Comparison of ENCODE assay signal across 23 cellular contexts in the genomic region with DNA sequence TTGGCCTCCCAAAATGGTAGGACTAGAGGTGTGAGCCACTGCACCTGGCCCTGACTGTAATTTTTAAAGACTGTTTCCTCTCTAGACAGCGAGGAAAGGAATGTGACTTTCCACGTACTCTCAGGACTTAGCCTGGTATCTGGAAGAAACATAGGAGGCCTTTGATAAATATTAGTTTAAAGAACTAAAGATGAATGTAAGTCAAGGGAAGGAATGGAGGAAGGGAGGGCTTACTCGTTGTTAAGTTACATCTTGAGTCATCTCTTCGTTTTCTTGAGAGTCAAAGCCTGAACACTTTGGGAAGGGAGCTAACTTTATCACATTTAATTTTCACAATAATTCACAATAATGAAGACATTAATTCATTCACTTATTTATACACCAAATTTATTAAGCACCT. TPM values are rescaled to one million over a fixed set of nuclear protein-coding genes. Genes with fewer than 3 reads are reported as not detected.
"Had no signal": no experiment of that assay in that cellular context is flagged by ENCODE, and none has a peak within 500 bp of the region (broad histone marks: within the 10 kb centered on the region; RNA-seq: fewer than 3 reads in every experiment).

No MANE protein-coding gene starts in this region.

- H3K4me1 Mint-ChIP-seq: naive thymus-derived CD4-positive, alpha-beta T cell; neural crest cell; stimulated activated effector memory CD8-positive, alpha-beta T cell treated with anti-CD3 and anti-CD28 coated beads, Interleukin-12 subunit alpha, Interleukin-12 subunit beta, amount 100 ng/mL, for 72 hours had no signal

- FAIRE-seq: islet of Langerhans, pancreas had no signal

- H3K36me3 ChIP-seq: colonic mucosa, pancreas, tibial artery, upper lobe of right lung, vagina had no signal

- DNase-seq: dermis blood vessel endothelial cell; erythroblast; foreskin melanocyte; head of caudate nucleus; hypothalamus; kidney glomerular epithelial cell; midbrain; naive thymus-derived CD4-positive, alpha-beta T cell; nucleus accumbens; pancreas; right cardiac atrium; stimulated activated CD4-positive, alpha-beta T cell treated with anti-CD3 and anti-CD28 coated beads, Interleukin-4, amount 100 ng/mL, for 1 hour; stimulated activated CD8-positive, alpha-beta memory T cell treated with anti-CD3 and anti-CD28 coated beads, Interleukin-4, amount 100 ng/mL, for 48 hours; tibial artery; upper lobe of right lung had no signal

- H3K27me3 ChIP-seq: colonic mucosa, pancreas, tibial artery, upper lobe of right lung, vagina had no signal

- ATAC-seq: left lobe of liver; naive thymus-derived CD4-positive, alpha-beta T cell; right cardiac atrium; stimulated activated effector memory CD8-positive, alpha-beta T cell treated with anti-CD3 and anti-CD28 coated beads, Interleukin-12 subunit alpha, Interleukin-12 subunit beta, amount 100 ng/mL, for 72 hours; upper lobe of right lung had no signal

- H3K27me3 Mint-ChIP-seq: progenitor cell of endocrine pancreas had no signal

- H3K4me3 ChIP-seq: colonic mucosa, pancreas, tibial artery, upper lobe of right lung, vagina had no signal

- H3K9me3 Mint-ChIP-seq: stimulated activated effector memory CD8-positive, alpha-beta T cell treated with anti-CD3 and anti-CD28 coated beads, Interleukin-12 subunit alpha, Interleukin-12 subunit beta, amount 100 ng/mL, for 72 hours; stimulated activated naive CD8-positive, alpha-beta T cell treated with anti-CD3 and anti-CD28 coated beads, Interleukin-15, Interleukin-2, amounts not matched to agents 100 ng/mL and 50 ng/mL, for 24 hours had no signal

- H3K4me3 Mint-ChIP-seq: naive thymus-derived CD4-positive, alpha-beta T cell; neural crest cell; stimulated activated effector memory CD8-positive, alpha-beta T cell treated with anti-CD3 and anti-CD28 coated beads, Interleukin-12 subunit alpha, Interleukin-12 subunit beta, amount 100 ng/mL, for 72 hours; stimulated activated naive CD8-positive, alpha-beta T cell treated with anti-CD3 and anti-CD28 coated beads, Interleukin-15, Interleukin-2, amounts not matched to agents 100 ng/mL and 50 ng/mL, for 24 hours had no signal

- H3K27ac ChIP-seq: colonic mucosa, tibial artery, upper lobe of right lung, vagina had no signal

- H3K27ac Mint-ChIP-seq: naive thymus-derived CD4-positive, alpha-beta T cell; progenitor cell of endocrine pancreas; stimulated activated effector memory CD8-positive, alpha-beta T cell treated with anti-CD3 and anti-CD28 coated beads, Interleukin-12 subunit alpha, Interleukin-12 subunit beta, amount 100 ng/mL, for 72 hours; stimulated activated naive CD8-positive, alpha-beta T cell treated with anti-CD3 and anti-CD28 coated beads, Interleukin-15, Interleukin-2, amounts not matched to agents 100 ng/mL and 50 ng/mL, for 24 hours had no signal

- H3K4me1 ChIP-seq: colonic mucosa, pancreas, tibial artery, upper lobe of right lung, vagina had no signal

- H3K36me3 Mint-ChIP-seq: naive thymus-derived CD4-positive, alpha-beta T cell; stimulated activated effector memory CD8-positive, alpha-beta T cell treated with anti-CD3 and anti-CD28 coated beads, Interleukin-12 subunit alpha, Interleukin-12 subunit beta, amount 100 ng/mL, for 72 hours had no signal

- H3K9me3 ChIP-seq: colonic mucosa, pancreas, tibial artery, upper lobe of right lung, vagina had no signal

RNA-seq across cellular contexts. Expression of gene LNX1, which starts 7.2 kb away (rescaled TPM):
- total RNA-seq: naive thymus-derived CD4-positive, alpha-beta T cell; neural crest cell had no signal
